8 cellular contexts compared by ENCODE assay signal in the genomic region with DNA sequence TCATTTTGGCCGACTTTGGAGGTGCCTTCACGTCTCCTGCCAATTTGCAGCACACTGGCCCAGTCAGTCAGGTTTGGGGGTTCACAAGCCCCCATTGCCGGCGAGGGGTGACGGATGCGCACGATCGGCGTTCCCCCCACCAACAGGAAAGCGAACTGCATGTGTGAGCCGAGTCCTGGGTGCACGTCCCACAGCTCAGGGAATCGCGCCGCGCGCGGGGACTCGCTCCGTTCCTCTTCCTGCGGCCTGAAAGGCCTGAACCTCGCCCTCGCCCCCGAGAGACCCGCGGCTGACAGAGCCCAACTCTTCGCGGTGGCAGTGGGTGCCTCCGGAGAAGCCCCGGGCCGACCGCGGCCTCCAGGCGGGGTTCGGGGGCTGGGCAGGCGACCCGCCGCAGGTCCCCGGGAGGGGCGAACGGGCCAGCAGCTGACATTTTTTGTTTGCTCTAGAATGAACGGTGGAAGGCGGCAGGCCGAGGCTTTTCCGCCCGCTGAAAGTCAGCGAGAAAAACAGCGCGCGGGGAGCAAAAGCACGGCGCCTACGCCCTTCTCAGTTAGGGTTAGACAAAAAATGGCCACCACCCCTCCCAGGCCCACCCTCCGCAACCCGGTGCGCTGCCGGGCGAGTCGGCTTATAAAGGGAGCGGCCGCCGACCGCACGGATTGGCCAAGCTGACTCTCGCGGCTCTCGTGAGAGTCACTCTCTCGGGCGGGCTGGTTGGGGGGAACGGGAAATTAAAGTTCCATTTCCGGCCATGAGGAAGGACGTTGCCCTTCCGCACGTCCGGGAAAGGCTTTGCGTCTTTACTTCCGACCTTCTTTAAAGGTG. TPM values are rescaled to one million over a fixed set of nuclear protein-coding genes. Genes with fewer than 3 reads are reported as not detected.
DNase-seq lines count a peak whose midpoint lies in the region; TF ChIP-seq lines count a peak whose summit lies in the region.

TSS of gene TERC (minus strand) at position 608 of the 828 bp plus-strand sequence.

- TF ChIP-seq EP300 in neural cell (conservative IDR thresholded peaks at IDR 0.05; ENCODE audit: poor library complexity, severe bottlenecking), result no peak
- TF ChIP-seq EP300 in stomach (IDR thresholded peaks at IDR 0.05), result peak; percentile 14

- H3K79me2 ChIP-seq in GM23248 (ENCODE audit: insufficient read depth), result no peaks in the 10 kb centered on the region
- H3K79me2 ChIP-seq in neural cell (replicated peaks; ENCODE audit: insufficient read depth, low read length), result no peaks in the 10 kb centered on the region

- peak in 2 of 4 donors; percentile 92 to 96 for TF ChIP-seq POLR2A in stomach (IDR thresholded peaks at IDR 0.05)

- no peak for TF ChIP-seq RAD21 in neural cell (conservative IDR thresholded peaks at IDR 0.05)

- H3K4me1 ChIP-seq in GM23248 (ENCODE audit: insufficient read depth) (peaks cover 4% of the 10 kb centered on the region), stomach (peaks cover 0 to 24% (median 10%) of the 10 kb centered on the region in 4 donors)

- peak within 1 kb of the TSS; percentile 74 for H3K27ac ChIP-seq in GM23248
- no peak within 1 kb of the TSS for H3K27ac ChIP-seq in neural cell (ENCODE audit: low read length)
- H3K27ac ChIP-seq in stomach, result peak within 1 kb of the TSS; percentile 97 to 99 (median 98)

- no peaks in the 10 kb centered on the region for H3K9me3 ChIP-seq in GM23248 (ENCODE audit: low read depth)
- H3K9me3 ChIP-seq in neural cell (ENCODE audit: low read length), result peaks cover 6% of the 10 kb centered on the region
- H3K9me3 ChIP-seq in stomach, result no peaks in the 10 kb centered on the region

- peak within 1 kb of the TSS; percentile 82 for H3K4me3 ChIP-seq in GM23248
- peak within 1 kb of the TSS; percentile 68 for H3K4me3 ChIP-seq in LNCaP clone FGC (ENCODE audit: low read depth, low read length)
- H3K4me3 ChIP-seq in fibroblast of villous mesenchyme (ENCODE audit: low read depth, low read length), result peak within 1 kb of the TSS; percentile 79
- H3K4me3 ChIP-seq in neural cell (ENCODE audit: low read length), result peak within 1 kb of the TSS; percentile 54
- H3K4me3 ChIP-seq in stomach, result peak within 1 kb of the TSS; percentile 64 to 89 (median 79)

- no peaks in the 10 kb centered on the region for H4K20me1 ChIP-seq in GM23248 (ENCODE audit: insufficient read depth)
- no peaks in the 10 kb centered on the region for H4K20me1 ChIP-seq in neural cell (ENCODE audit: insufficient read depth)

- TF ChIP-seq CTCF in LNCaP clone FGC (IDR thresholded peaks at IDR 0.05; ENCODE audit: control insufficient read depth, extremely low read depth, insufficient read depth) (no peak), fibroblast of villous mesenchyme (IDR thresholded peaks at IDR 0.05; ENCODE audit: insufficient read depth, low read depth, low read length) (no peak), neural cell (IDR thresholded peaks at IDR 0.05; ENCODE audit: poor library complexity, severe bottlenecking) (no peak), stomach (IDR thresholded peaks at IDR 0.05) (no peak)

- intact Hi-C loops in stomach (cut with DNase I; ENCODE audit: low total_unique reads), result no loop called here

- H3K9me2 ChIP-seq in GM23248 (ENCODE audit: insufficient read depth) (no peaks in the 10 kb centered on the region), neural cell (ENCODE audit: insufficient read depth, low read length) (no peaks in the 10 kb centered on the region)

- H3K4me2 ChIP-seq in GM23248 (ENCODE audit: unreplicated experiment), result peak within 1 kb of the TSS; percentile 78
- H3K4me2 ChIP-seq in neural cell (ENCODE audit: low read length), result no peak within 1 kb of the TSS

- 1 to 3% methylated on average over 49 to 59 of the region's 77 CpGs for WGBS in GM23248 (ENCODE audit: low coverage in 1 of 2, low lambda C conversion rate in 2 of 2, missing lambda C conversion rate in 2 of 2), 2 experiments
- 0 to 1% (median 0%) methylated on average over 49 to 77 of the region's 77 CpGs for WGBS in stomach, 5 donors

- DNase-seq in EL, result peak; percentile 94
- peak; percentile 93 for DNase-seq in GM23248
- peak; percentile 58 for DNase-seq in LNCaP clone FGC (ENCODE audit: low read depth)
- peak; percentile 27 for DNase-seq in SHP77 treated with DMSO at 0.1 percent for 48 hours (lab: John Stamatoyannopoulos, UW)
- DNase-seq in activated gamma-delta T cell treated with anti-CD3 and anti-CD28 coated beads, Interleukin-2, amount 50 U/mL, for 16 hours (ENCODE audit: low read depth), result peak; percentile 89
- DNase-seq in fibroblast of villous mesenchyme (ENCODE audit: low read depth), result peak; percentile 90
- peak; percentile 92 for DNase-seq in stomach

- in situ Hi-C loops in GM23248 (cut with MboI), result no loop called here

- H2AFZ ChIP-seq in GM23248 (peak within 1 kb of the TSS; percentile 92), neural cell (ENCODE audit: low read depth, low read length) (no peak within 1 kb of the TSS)

- peaks cover 33% of the 10 kb centered on the region for H3F3A ChIP-seq in GM23248 (ENCODE audit: insufficient read depth)
- H3F3A ChIP-seq in neural cell (ENCODE audit: insufficient read depth, low read length, poor library complexity, severe bottlenecking), result no peaks in the 10 kb centered on the region

- H3K9ac ChIP-seq in GM23248 (peak within 1 kb of the TSS; percentile 88), neural cell (ENCODE audit: low read length) (peak within 1 kb of the TSS; percentile 29)

- H3K27me3 ChIP-seq in GM23248 (replicated peaks; ENCODE audit: insufficient read depth), result no peaks in the 10 kb centered on the region
- H3K27me3 ChIP-seq in neural cell (ENCODE audit: insufficient read depth, low read depth, low read length), result peaks cover 15% of the 10 kb centered on the region
- no peaks in the 10 kb centered on the region for H3K27me3 ChIP-seq in stomach

- H3K36me3 ChIP-seq in GM23248 (ENCODE audit: low read depth) (no peaks in the 10 kb centered on the region), neural cell (ENCODE audit: insufficient read depth, low read length) (no peaks in the 10 kb centered on the region), stomach (no peaks in the 10 kb centered on the region)

TF ChIP-seq in neural cell, 6 proteins besides CTCF, POLR2A, EP300 and RAD21:
- no peak for TF ChIP-seq TAF1 (IDR thresholded peaks at IDR 0.05; ENCODE audit: low read depth)
- no peak for TF ChIP-seq MXI1 (conservative IDR thresholded peaks at IDR 0.05; ENCODE audit: poor library complexity, severe bottlenecking)
- TF ChIP-seq EZH2 (IDR thresholded peaks at IDR 0.05; ENCODE audit: borderline replicate concordance, insufficient read depth, low read length, poor library complexity, severe bottlenecking), result no peak
- TF ChIP-seq REST (IDR thresholded peaks at IDR 0.05; ENCODE audit: borderline replicate concordance), result no peak
- no peak for TF ChIP-seq SMC3 (conservative IDR thresholded peaks at IDR 0.05; ENCODE audit: poor library complexity)

RNA-seq across cellular contexts. Expression of gene TERC, which starts in this region (rescaled TPM):
- total RNA-seq in GM23248 (2014; rRNA removed; shearing (Covaris generic)), result 59.2 and 59.7 TPM in 2 replicates
- polyA plus RNA-seq in GM23248 (2016; fragmentation: Nextera tagmentation; extraction: Ambion mirVana), result not detected in 2 replicates
- total RNA-seq in fibroblast of villous mesenchyme, result 168 and 175 TPM in 2 replicates
- not detected in 2 replicates for polyA plus RNA-seq in neural cell
- 22.9 and 28.0 TPM in 2 replicates for polyA minus RNA-seq in neural cell
- 100 to 1,000 TPM; 107 to 717 (median 249) TPM for total RNA-seq in stomach
- polyA plus RNA-seq in stomach, result not detected

Comparison
In these comparisons a context has a peak if more than half of its experiments do, and no peak if none do; other contexts are left out.
1. DNase-seq: peak in every context shown above with its lines; median percentile 94 in EL; 93 in GM23248; 92 in stomach; 90 in fibroblast of villous mesenchyme; 89 in activated gamma-delta T cell treated with anti-CD3 and anti-CD28 coated beads, Interleukin-2, amount 50 U/mL, for 16 hours; 58 in LNCaP clone FGC; 27 in SHP77 treated with DMSO at 0.1 percent for 48 hours.